Comparison of ENCODE assay signal across 1 cellular context in the genomic region with DNA sequence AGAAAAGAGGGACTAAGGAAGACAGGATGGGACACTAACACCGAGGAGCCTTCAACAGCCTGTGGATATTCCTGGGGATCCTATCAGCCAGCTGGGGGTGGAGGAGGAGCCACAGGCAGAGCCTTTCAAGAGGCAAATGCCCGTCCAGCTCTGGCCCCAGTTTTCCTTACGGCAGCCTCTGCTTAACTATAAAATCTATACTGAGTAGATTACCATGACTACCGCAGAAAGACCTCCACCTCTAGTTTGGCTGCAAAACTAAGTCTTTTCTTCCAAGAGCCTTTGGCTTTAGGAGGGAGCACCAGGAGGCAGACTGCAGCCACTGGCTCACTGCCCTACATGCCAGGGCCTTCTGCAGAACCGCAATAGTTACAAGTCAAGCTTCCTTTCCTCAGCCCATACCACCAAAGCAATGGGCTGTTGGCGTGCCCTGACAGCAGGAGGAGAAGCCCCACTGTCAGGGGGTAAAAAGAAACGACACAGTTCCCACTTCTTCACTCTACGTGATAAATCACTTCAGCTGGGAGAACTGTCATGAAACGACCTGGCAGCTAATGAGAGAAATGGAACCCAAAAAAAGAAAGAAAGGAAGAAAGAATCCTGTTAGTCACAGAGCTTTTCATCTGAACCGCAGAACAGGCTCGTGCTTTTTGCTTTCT.
TF ChIP-seq lines count a peak whose summit lies in the region.

No MANE protein-coding gene starts in this region.

TF ChIP-seq in H1, 55 proteins besides CTCF, POLR2A, EP300 and RAD21:
- TF ChIP-seq, protein P1, sequence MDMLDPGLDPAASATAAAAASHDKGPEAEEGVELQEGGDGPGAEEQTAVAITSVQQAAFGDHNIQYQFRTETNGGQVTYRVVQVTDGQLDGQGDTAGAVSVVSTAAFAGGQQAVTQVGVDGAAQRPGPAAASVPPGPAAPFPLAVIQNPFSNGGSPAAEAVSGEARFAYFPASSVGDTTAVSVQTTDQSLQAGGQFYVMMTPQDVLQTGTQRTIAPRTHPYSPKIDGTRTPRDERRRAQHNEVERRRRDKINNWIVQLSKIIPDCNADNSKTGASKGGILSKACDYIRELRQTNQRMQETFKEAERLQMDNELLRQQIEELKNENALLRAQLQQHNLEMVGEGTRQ (IDR thresholded peaks at IDR 0.05; ENCODE audit: low read length), result no peak
- TF ChIP-seq RBBP5 (IDR thresholded peaks at IDR 0.05; ENCODE audit: borderline replicate concordance, low read depth, low read length) (no peak), BRCA1 (IDR thresholded peaks at IDR 0.05; ENCODE audit: low read depth, low read length) (no peak), CHD1 (IDR thresholded peaks at IDR 0.05; ENCODE audit: low read depth, low read length) (no peak), CEBPB (IDR thresholded peaks at IDR 0.05; ENCODE audit: low read depth, low read length) (no peak), JUN (IDR thresholded peaks at IDR 0.05; ENCODE audit: low read depth, low read length) (no peak), SP4 (IDR thresholded peaks at IDR 0.05; ENCODE audit: low read length) (no peak)
- TF ChIP-seq, protein P2, sequence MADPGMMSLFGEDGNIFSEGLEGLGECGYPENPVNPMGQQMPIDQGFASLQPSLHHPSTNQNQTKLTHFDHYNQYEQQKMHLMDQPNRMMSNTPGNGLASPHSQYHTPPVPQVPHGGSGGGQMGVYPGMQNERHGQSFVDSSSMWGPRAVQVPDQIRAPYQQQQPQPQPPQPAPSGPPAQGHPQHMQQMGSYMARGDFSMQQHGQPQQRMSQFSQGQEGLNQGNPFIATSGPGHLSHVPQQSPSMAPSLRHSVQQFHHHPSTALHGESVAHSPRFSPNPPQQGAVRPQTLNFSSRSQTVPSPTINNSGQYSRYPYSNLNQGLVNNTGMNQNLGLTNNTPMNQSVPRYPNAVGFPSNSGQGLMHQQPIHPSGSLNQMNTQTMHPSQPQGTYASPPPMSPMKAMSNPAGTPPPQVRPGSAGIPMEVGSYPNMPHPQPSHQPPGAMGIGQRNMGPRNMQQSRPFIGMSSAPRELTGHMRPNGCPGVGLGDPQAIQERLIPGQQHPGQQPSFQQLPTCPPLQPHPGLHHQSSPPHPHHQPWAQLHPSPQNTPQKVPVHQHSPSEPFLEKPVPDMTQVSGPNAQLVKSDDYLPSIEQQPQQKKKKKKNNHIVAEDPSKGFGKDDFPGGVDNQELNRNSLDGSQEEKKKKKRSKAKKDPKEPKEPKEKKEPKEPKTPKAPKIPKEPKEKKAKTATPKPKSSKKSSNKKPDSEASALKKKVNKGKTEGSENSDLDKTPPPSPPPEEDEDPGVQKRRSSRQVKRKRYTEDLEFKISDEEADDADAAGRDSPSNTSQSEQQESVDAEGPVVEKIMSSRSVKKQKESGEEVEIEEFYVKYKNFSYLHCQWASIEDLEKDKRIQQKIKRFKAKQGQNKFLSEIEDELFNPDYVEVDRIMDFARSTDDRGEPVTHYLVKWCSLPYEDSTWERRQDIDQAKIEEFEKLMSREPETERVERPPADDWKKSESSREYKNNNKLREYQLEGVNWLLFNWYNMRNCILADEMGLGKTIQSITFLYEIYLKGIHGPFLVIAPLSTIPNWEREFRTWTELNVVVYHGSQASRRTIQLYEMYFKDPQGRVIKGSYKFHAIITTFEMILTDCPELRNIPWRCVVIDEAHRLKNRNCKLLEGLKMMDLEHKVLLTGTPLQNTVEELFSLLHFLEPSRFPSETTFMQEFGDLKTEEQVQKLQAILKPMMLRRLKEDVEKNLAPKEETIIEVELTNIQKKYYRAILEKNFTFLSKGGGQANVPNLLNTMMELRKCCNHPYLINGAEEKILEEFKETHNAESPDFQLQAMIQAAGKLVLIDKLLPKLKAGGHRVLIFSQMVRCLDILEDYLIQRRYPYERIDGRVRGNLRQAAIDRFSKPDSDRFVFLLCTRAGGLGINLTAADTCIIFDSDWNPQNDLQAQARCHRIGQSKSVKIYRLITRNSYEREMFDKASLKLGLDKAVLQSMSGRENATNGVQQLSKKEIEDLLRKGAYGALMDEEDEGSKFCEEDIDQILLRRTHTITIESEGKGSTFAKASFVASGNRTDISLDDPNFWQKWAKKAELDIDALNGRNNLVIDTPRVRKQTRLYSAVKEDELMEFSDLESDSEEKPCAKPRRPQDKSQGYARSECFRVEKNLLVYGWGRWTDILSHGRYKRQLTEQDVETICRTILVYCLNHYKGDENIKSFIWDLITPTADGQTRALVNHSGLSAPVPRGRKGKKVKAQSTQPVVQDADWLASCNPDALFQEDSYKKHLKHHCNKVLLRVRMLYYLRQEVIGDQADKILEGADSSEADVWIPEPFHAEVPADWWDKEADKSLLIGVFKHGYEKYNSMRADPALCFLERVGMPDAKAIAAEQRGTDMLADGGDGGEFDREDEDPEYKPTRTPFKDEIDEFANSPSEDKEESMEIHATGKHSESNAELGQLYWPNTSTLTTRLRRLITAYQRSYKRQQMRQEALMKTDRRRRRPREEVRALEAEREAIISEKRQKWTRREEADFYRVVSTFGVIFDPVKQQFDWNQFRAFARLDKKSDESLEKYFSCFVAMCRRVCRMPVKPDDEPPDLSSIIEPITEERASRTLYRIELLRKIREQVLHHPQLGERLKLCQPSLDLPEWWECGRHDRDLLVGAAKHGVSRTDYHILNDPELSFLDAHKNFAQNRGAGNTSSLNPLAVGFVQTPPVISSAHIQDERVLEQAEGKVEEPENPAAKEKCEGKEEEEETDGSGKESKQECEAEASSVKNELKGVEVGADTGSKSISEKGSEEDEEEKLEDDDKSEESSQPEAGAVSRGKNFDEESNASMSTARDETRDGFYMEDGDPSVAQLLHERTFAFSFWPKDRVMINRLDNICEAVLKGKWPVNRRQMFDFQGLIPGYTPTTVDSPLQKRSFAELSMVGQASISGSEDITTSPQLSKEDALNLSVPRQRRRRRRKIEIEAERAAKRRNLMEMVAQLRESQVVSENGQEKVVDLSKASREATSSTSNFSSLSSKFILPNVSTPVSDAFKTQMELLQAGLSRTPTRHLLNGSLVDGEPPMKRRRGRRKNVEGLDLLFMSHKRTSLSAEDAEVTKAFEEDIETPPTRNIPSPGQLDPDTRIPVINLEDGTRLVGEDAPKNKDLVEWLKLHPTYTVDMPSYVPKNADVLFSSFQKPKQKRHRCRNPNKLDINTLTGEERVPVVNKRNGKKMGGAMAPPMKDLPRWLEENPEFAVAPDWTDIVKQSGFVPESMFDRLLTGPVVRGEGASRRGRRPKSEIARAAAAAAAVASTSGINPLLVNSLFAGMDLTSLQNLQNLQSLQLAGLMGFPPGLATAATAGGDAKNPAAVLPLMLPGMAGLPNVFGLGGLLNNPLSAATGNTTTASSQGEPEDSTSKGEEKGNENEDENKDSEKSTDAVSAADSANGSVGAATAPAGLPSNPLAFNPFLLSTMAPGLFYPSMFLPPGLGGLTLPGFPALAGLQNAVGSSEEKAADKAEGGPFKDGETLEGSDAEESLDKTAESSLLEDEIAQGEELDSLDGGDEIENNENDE (IDR thresholded peaks at IDR 0.05; ENCODE audit: insufficient replicate concordance, low read length), result no peak
TF ChIP-seq in H1: peak in this region for 0.
